10 cellular contexts compared by ENCODE assay signal in genomic region chr16:33339093-33340071, GRCh38. TPM values are rescaled to one million over a fixed set of nuclear protein-coding genes. Genes with fewer than 3 reads are reported as not detected.
DNase-seq lines count a peak whose midpoint lies in the region; ATAC-seq, FAIRE-seq and TF ChIP-seq lines count a peak whose summit lies in the region.
"Not testable (repeated sequence)": the region's sequence is repeated elsewhere in the genome, so short reads cannot be mapped to it uniquely, and the experiment has no call there.
"Had no signal": no experiment of that assay in that cellular context is flagged by ENCODE, and none has a peak within 500 bp of the region (broad histone marks: within the 10 kb centered on the region; RNA-seq: fewer than 3 reads in every experiment).

No MANE protein-coding gene starts in this region.

- H3K27me3 ChIP-seq in BE2C; HepG2 (ENCODE audit: control insufficient read depth in 1 of 2, insufficient read depth in 2 of 2, low read length in 2 of 2): not testable (repeated sequence)

- H3K27ac Mint-ChIP-seq in activated naive CD4-positive, alpha-beta T cell treated with anti-CD3 and anti-CD28 coated beads for 36 hours; endothelial cell (ENCODE audit: unreplicated experiment); progenitor cell of endocrine pancreas: not testable (repeated sequence)

- H3K36me3 ChIP-seq in BE2C; OCI-LY7 (ENCODE audit: insufficient read depth, low read length); HepG2 (replicated peaks in 1 of 2; ENCODE audit: control insufficient read depth in 1 of 2, insufficient read depth in 2 of 2, low read length in 2 of 2): not testable (repeated sequence)

- H3K4me3 ChIP-seq in BE2C (ENCODE audit: low read depth, low read length); OCI-LY7 (ENCODE audit: low read depth, low read length, poor library complexity, severe bottlenecking); HepG2 (replicated peaks in 1 of 3; ENCODE audit: insufficient read depth in 1 of 3, low read depth in 2 of 3, low read length in 3 of 3): not testable (repeated sequence)

- not testable (repeated sequence) for H3K79me2 ChIP-seq in OCI-LY7 (ENCODE audit: insufficient read depth, low read depth, low read length); HepG2 (ENCODE audit: insufficient read depth, low read length)

- H3K4me3 Mint-ChIP-seq in activated naive CD4-positive, alpha-beta T cell treated with anti-CD3 and anti-CD28 coated beads for 36 hours; endothelial cell (ENCODE audit: unreplicated experiment); progenitor cell of endocrine pancreas (ENCODE audit: low read depth): not testable (repeated sequence)

- TF ChIP-seq POLR2A in HepG2 (IDR thresholded peaks at IDR 0.05; ENCODE audit: insufficient read depth in 1 of 2, low read depth in 2 of 2, low read length in 2 of 2), result not testable (repeated sequence)

- not testable (repeated sequence) for H3K9ac ChIP-seq in HepG2 (ENCODE audit: insufficient read depth, low read depth, low read length)

- POLR2A ChIA-PET in OCI-LY7 (lab: Charles Lee); HepG2 (lab: Yijun Ruan, JAX): not testable (repeated sequence)

- CTCF ChIA-PET in OCI-LY7 (lab: Charles Lee; ENCODE audit: unreplicated experiment); activated naive CD4-positive, alpha-beta T cell treated with anti-CD3 and anti-CD28 coated beads for 36 hours (lab: Charles Lee); HepG2 (lab: Yijun Ruan, JAX; ENCODE audit: low intra/inter-chr PET ratio, low total read pairs): not testable (repeated sequence)

- H3K27ac ChIP-seq in OCI-LY7 (ENCODE audit: low read depth, low read length, poor library complexity, severe bottlenecking); HepG2 (ENCODE audit: extremely low read length, insufficient read depth, low read length): not testable (repeated sequence)

- not testable (repeated sequence) for TF ChIP-seq RAD21 in HepG2 (CRISPR knock-in tag; IDR thresholded peaks at IDR 0.05)

- not testable (repeated sequence) for H4K20me1 ChIP-seq in OCI-LY7 (ENCODE audit: insufficient read depth, low read length); HepG2 (ENCODE audit: insufficient read depth, low read length)

- not testable (repeated sequence) for H3K4me2 ChIP-seq in OCI-LY7 (ENCODE audit: low read length); HepG2 (ENCODE audit: low read depth, low read length)

- TF ChIP-seq CTCF in BE2C (IDR thresholded peaks at IDR 0.05; ENCODE audit: low read depth, low read length); OCI-LY7 (conservative IDR thresholded peaks at IDR 0.05; ENCODE audit: low read length); endothelial cell (IDR thresholded peaks at IDR 0.05; ENCODE audit: unreplicated experiment); HepG2 (CRISPR knock-in tag; IDR thresholded peaks at IDR 0.05); progenitor cell of endocrine pancreas (IDR thresholded peaks at IDR 0.05; ENCODE audit: unreplicated experiment): not testable (repeated sequence)

- H3K27me3 Mint-ChIP-seq in activated naive CD4-positive, alpha-beta T cell treated with anti-CD3 and anti-CD28 coated beads for 36 hours (ENCODE audit: low read depth); progenitor cell of endocrine pancreas: not testable (repeated sequence)
- peaks cover 14% of the 10 kb centered on the region for H3K27me3 Mint-ChIP-seq in endothelial cell (ENCODE audit: unreplicated experiment)

- TF ChIP-seq EP300 in HepG2 (IDR thresholded peaks at IDR 0.05; ENCODE audit: low read depth in 2 of 2, low read length in 2 of 2); HepG2 (CRISPR knock-in tag; IDR thresholded peaks at IDR 0.05; ENCODE audit: borderline replicate concordance): not testable (repeated sequence)

- H3K9me3 ChIP-seq in BE2C; OCI-LY7 (ENCODE audit: low read length): not testable (repeated sequence)
- H3K9me3 ChIP-seq in HepG2 (ENCODE audit: low read length), result peaks cover 16% of the 10 kb centered on the region

- H3K9me3 Mint-ChIP-seq in activated naive CD4-positive, alpha-beta T cell treated with anti-CD3 and anti-CD28 coated beads for 36 hours; endothelial cell (ENCODE audit: unreplicated experiment); progenitor cell of endocrine pancreas (ENCODE audit: low read depth): not testable (repeated sequence)

- not testable (repeated sequence) for H3K4me1 Mint-ChIP-seq in activated naive CD4-positive, alpha-beta T cell treated with anti-CD3 and anti-CD28 coated beads for 36 hours (ENCODE audit: low read depth); endothelial cell (ENCODE audit: unreplicated experiment); progenitor cell of endocrine pancreas (ENCODE audit: low read depth)

- in situ Hi-C loops in HepG2 (cut with HindIII; ENCODE audit: extremely low pct_ligation_motif_present, low pct_unique_long_range_greater_than_20kb), result not testable (repeated sequence)

- H3K9me2 ChIP-seq in OCI-LY7 (ENCODE audit: insufficient read depth, low read length), result not testable (repeated sequence)

- H2AFZ ChIP-seq in OCI-LY7 (ENCODE audit: low read length); HepG2 (ENCODE audit: low read length): not testable (repeated sequence)

- intact Hi-C loops in OCI-LY7 (cut with micrococcal nuclease; ENCODE audit: unreplicated experiment); activated naive CD4-positive, alpha-beta T cell treated with anti-CD3 and anti-CD28 coated beads for 36 hours (cut with micrococcal nuclease); HepG2 (cut with micrococcal nuclease; ENCODE audit: unreplicated experiment): not testable (repeated sequence)

- DNase-seq in BE2C (peak; percentile 60), OCI-LY7 (ENCODE audit: low spot score) (peak; percentile 0), endothelial cell (ENCODE audit: low spot score) (peak; percentile 25), HepG2 (ENCODE audit: low spot score) (peak; percentile 1), progenitor cell of endocrine pancreas (ENCODE audit: low spot score, unreplicated experiment) (peak; percentile 57)
- peak; percentile 17 to 27 for DNase-seq in activated CD4-positive, alpha-beta T cell treated with anti-CD3 and anti-CD28 coated beads, Interleukin-2, amount 50 U/mL, for 48 hours
- DNase-seq in activated naive CD4-positive, alpha-beta T cell treated with anti-CD3 and anti-CD28 coated beads for 36 hours, result peak; percentile 32
- DNase-seq in stimulated activated CD8-positive, alpha-beta memory T cell treated with anti-CD3 and anti-CD28 coated beads, Interleukin-4, amount 100 ng/mL, for 48 hours, result peak; percentile 56

- WGBS in HepG2 (ENCODE audit: low lambda C conversion rate), result 27% methylated on average over 3 of the region's 4 CpGs

- ATAC-seq in HepG2, result peak; percentile 91

- H3K4me1 ChIP-seq in BE2C; OCI-LY7 (ENCODE audit: insufficient read depth, low read length, poor library complexity, severe bottlenecking); HepG2 (ENCODE audit: insufficient read depth, low read length): not testable (repeated sequence)

- BruUV-seq in OCI-LY7 (replicated peaks; lab: Mats Ljungman, UMichigan); HepG2 (replicated peaks; lab: Mats Ljungman, UMichigan): not testable (repeated sequence)

- H3K36me3 Mint-ChIP-seq in activated naive CD4-positive, alpha-beta T cell treated with anti-CD3 and anti-CD28 coated beads for 36 hours (ENCODE audit: low read depth); progenitor cell of endocrine pancreas (ENCODE audit: insufficient read depth): not testable (repeated sequence)
- H3K36me3 Mint-ChIP-seq in endothelial cell (ENCODE audit: low read depth, unreplicated experiment), result peaks cover 13% of the 10 kb centered on the region

- not testable (repeated sequence) for FAIRE-seq in HepG2 (lab: Jason Lieb, UNC)

RNA-seq across cellular contexts. Expression of gene TP53TG3B, which starts 21.3 kb away (rescaled TPM):
- not detected for polyA plus RNA-seq in BE2C (2012; ENCODE audit: insufficient read depth, insufficient read length, low read depth)
- not detected in 2 replicates for total RNA-seq in OCI-LY7 (2014; rRNA removed; shearing (Covaris generic))
- total RNA-seq in OCI-LY7 (2022) (not detected in 2 replicates), endothelial cell (ENCODE audit: unreplicated experiment) (not detected), HepG2 (2016; rRNA removed; fragmentation: Illumina TruSeq; extraction: Trizol) (not detected in 2 replicates), progenitor cell of endocrine pancreas (not detected in 2 replicates)
- not detected for total RNA-seq in activated naive CD4-positive, alpha-beta T cell treated with anti-CD3 and anti-CD28 coated beads for 36 hours
- not detected in 2 replicates for total RNA-seq in HepG2 (2016; cell fraction: cytosol; rRNA removed; fragmentation: Illumina TruSeq; extraction: Trizol; ENCODE audit: low read depth)
- total RNA-seq in HepG2 (2016; cell fraction: insoluble cytoplasmic fraction; rRNA removed; fragmentation: Illumina TruSeq; extraction: Trizol), result not detected in 2 replicates
- not detected in 2 replicates for total RNA-seq in HepG2 (2016; cell fraction: membrane; rRNA removed; fragmentation: Illumina TruSeq; extraction: Trizol)
- total RNA-seq in HepG2 (2016; cell fraction: nucleus; rRNA removed; fragmentation: Illumina TruSeq; extraction: Trizol), result not detected in 2 replicates
- not detected in 2 replicates for polyA plus RNA-seq in HepG2 (2011; rRNA removed)
- polyA plus RNA-seq in HepG2 (2011; cell fraction: cytosol; rRNA removed), result not detected in 2 replicates
- polyA plus RNA-seq in HepG2 (2011; cell fraction: nucleus; rRNA removed), result not detected in 2 replicates
- polyA plus RNA-seq in HepG2 (2012), result not detected in 2 replicates
- not detected in 2 replicates for polyA plus RNA-seq in HepG2 (2016; cell fraction: cytosol; fragmentation: Illumina TruSeq; extraction: Trizol; ENCODE audit: low read depth)
- not detected in 2 replicates for polyA plus RNA-seq in HepG2 (2016; cell fraction: insoluble cytoplasmic fraction; fragmentation: Illumina TruSeq; extraction: Trizol; ENCODE audit: low read depth)
- polyA plus RNA-seq in HepG2 (2016; cell fraction: membrane; fragmentation: Illumina TruSeq; extraction: Trizol; ENCODE audit: low read depth), result not detected in 2 replicates
- not detected in 2 replicates for polyA plus RNA-seq in HepG2 (2016; cell fraction: nucleus; fragmentation: Illumina TruSeq; extraction: Trizol; ENCODE audit: insufficient read depth, low read depth)
- polyA minus RNA-seq in HepG2 (2011; rRNA and poly(A)+ RNA removed; ENCODE audit: low replicate concordance), result not detected in 2 replicates
- polyA minus RNA-seq in HepG2 (2011; cell fraction: cytosol; rRNA and poly(A)+ RNA removed), result not detected in 2 replicates
- polyA minus RNA-seq in HepG2 (2011; cell fraction: nucleus; rRNA and poly(A)+ RNA removed), result not detected in 2 replicates
- total RNA-seq: PC-3, smooth muscle cell had no signal
- polyA plus RNA-seq: smooth muscle cell had no signal

RNA-seq across cellular contexts. Expression of gene TP53TG3E, which starts 35.3 kb away (rescaled TPM):
- polyA plus RNA-seq in BE2C (2012; ENCODE audit: insufficient read depth, insufficient read length, low read depth), result not detected
- not detected in 2 replicates for total RNA-seq in OCI-LY7 (2014; rRNA removed; shearing (Covaris generic))
- total RNA-seq in OCI-LY7 (2022) (not detected in 2 replicates), endothelial cell (ENCODE audit: unreplicated experiment) (not detected), HepG2 (2016; rRNA removed; fragmentation: Illumina TruSeq; extraction: Trizol) (not detected in 2 replicates), progenitor cell of endocrine pancreas (not detected in 2 replicates)
- not detected for total RNA-seq in activated naive CD4-positive, alpha-beta T cell treated with anti-CD3 and anti-CD28 coated beads for 36 hours
- not detected in 2 replicates for total RNA-seq in HepG2 (2016; cell fraction: cytosol; rRNA removed; fragmentation: Illumina TruSeq; extraction: Trizol; ENCODE audit: low read depth)
- not detected in 2 replicates for total RNA-seq in HepG2 (2016; cell fraction: insoluble cytoplasmic fraction; rRNA removed; fragmentation: Illumina TruSeq; extraction: Trizol)
- not detected in 2 replicates for total RNA-seq in HepG2 (2016; cell fraction: membrane; rRNA removed; fragmentation: Illumina TruSeq; extraction: Trizol)
- not detected in 2 replicates for total RNA-seq in HepG2 (2016; cell fraction: nucleus; rRNA removed; fragmentation: Illumina TruSeq; extraction: Trizol)
- not detected in 2 replicates for polyA plus RNA-seq in HepG2 (2011; rRNA removed)
- polyA plus RNA-seq in HepG2 (2011; cell fraction: cytosol; rRNA removed), result not detected in 2 replicates
- polyA plus RNA-seq in HepG2 (2011; cell fraction: nucleus; rRNA removed), result not detected in 2 replicates
- polyA plus RNA-seq in HepG2 (2012), result not detected in 2 replicates
- not detected in 2 replicates for polyA plus RNA-seq in HepG2 (2016; cell fraction: cytosol; fragmentation: Illumina TruSeq; extraction: Trizol; ENCODE audit: low read depth)
- polyA plus RNA-seq in HepG2 (2016; cell fraction: insoluble cytoplasmic fraction; fragmentation: Illumina TruSeq; extraction: Trizol; ENCODE audit: low read depth), result not detected in 2 replicates
- polyA plus RNA-seq in HepG2 (2016; cell fraction: membrane; fragmentation: Illumina TruSeq; extraction: Trizol; ENCODE audit: low read depth), result not detected in 2 replicates
- polyA plus RNA-seq in HepG2 (2016; cell fraction: nucleus; fragmentation: Illumina TruSeq; extraction: Trizol; ENCODE audit: insufficient read depth, low read depth), result not detected in 2 replicates
- not detected in 2 replicates for polyA minus RNA-seq in HepG2 (2011; rRNA and poly(A)+ RNA removed; ENCODE audit: low replicate concordance)
- not detected in 2 replicates for polyA minus RNA-seq in HepG2 (2011; cell fraction: cytosol; rRNA and poly(A)+ RNA removed)
- polyA minus RNA-seq in HepG2 (2011; cell fraction: nucleus; rRNA and poly(A)+ RNA removed), result not detected in 2 replicates
- total RNA-seq: PC-3, smooth muscle cell had no signal
- polyA plus RNA-seq: smooth muscle cell had no signal

Comparison
In these comparisons a context has a peak if more than half of its experiments do, and no peak if none do; other contexts are left out.
1. DNase-seq: peak in every context shown above with its lines; median percentile 60 in BE2C; 57 in progenitor cell of endocrine pancreas; 56 in stimulated activated CD8-positive, alpha-beta memory T cell treated with anti-CD3 and anti-CD28 coated beads, Interleukin-4, amount 100 ng/mL, for 48 hours; 32 in activated naive CD4-positive, alpha-beta T cell treated with anti-CD3 and anti-CD28 coated beads for 36 hours; 25 in endothelial cell; 22 in activated CD4-positive, alpha-beta T cell treated with anti-CD3 and anti-CD28 coated beads, Interleukin-2, amount 50 U/mL, for 48 hours; 1 in HepG2; 0 in OCI-LY7.